Comparison of ENCODE assay signal across 19 cellular contexts in the genomic region with DNA sequence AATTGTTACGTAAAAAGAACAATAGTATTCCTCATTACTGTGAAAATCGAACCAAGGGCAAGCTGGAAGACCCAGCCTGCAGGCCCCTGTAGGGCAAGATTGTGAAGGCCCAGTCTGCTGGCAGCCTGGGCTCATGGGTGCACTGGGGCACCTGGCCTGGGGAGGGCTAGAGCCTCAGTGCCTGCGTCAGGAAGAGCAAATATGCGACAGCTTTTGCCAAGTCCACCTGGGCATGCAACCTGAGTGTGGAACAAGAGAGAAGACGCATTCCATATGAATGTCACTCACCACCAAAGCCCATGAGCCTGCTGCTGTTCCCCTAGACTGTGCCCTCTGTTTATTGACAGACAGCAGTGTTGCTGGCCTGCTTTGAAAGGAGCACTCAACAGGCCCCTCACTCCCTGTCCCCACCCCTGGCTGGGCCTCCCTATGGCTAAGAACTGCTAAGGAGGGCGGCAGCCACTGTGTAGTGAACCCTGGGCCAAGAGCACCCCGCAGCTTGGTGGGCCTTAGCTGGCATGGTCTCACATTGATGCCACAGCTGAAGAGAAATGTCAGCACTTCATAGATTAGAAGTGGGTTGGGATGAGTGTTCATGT. TPM values are rescaled to one million over a fixed set of nuclear protein-coding genes. Genes with fewer than 3 reads are reported as not detected.
DNase-seq lines count a peak whose midpoint lies in the region; ATAC-seq, FAIRE-seq and TF ChIP-seq lines count a peak whose summit lies in the region.
"Had no signal": no experiment of that assay in that cellular context is flagged by ENCODE, and none has a peak within 500 bp of the region (broad histone marks: within the 10 kb centered on the region; RNA-seq: fewer than 3 reads in every experiment).

No MANE protein-coding gene starts in this region.

- H4K20me1 ChIP-seq in HepG2 (ENCODE audit: insufficient read depth, low read length), result no peaks in the 10 kb centered on the region
- no peaks in the 10 kb centered on the region for H4K20me1 ChIP-seq in osteoblast (ENCODE audit: insufficient read depth, low read length)
- H4K20me1 ChIP-seq: BLaER1 had no signal

- no peak for TF ChIP-seq RAD21 in HepG2 (CRISPR knock-in tag; IDR thresholded peaks at IDR 0.05)

- CTCF ChIA-PET in HepG2 (lab: Yijun Ruan, JAX; ENCODE audit: low intra/inter-chr PET ratio, low total read pairs), result no interaction called here

- no peaks in the 10 kb centered on the region for H3K9me3 ChIP-seq in HepG2 (ENCODE audit: low read length)
- H3K9me3 ChIP-seq in right lobe of liver, result no peaks in the 10 kb centered on the region
- H3K9me3 ChIP-seq in osteoblast (ENCODE audit: low read depth, low read length), result no peaks in the 10 kb centered on the region
- H3K9me3 ChIP-seq in aorta (ENCODE audit: control insufficient read depth, low read length), result no peaks in the 10 kb centered on the region

- no peak for TF ChIP-seq POLR2A in HepG2 (IDR thresholded peaks at IDR 0.05; ENCODE audit: insufficient read depth in 1 of 2, low read depth in 2 of 2, low read length in 2 of 2)
- no peak for TF ChIP-seq POLR2A in right lobe of liver (IDR thresholded peaks at IDR 0.05)

- H3K36me3 ChIP-seq in HepG2 (replicated peaks in 1 of 2; ENCODE audit: control insufficient read depth in 1 of 2, insufficient read depth in 2 of 2, low read length in 2 of 2) (no peaks in the 10 kb centered on the region), right lobe of liver (no peaks in the 10 kb centered on the region), osteoblast (ENCODE audit: insufficient read depth, low read length) (no peaks in the 10 kb centered on the region), aorta (ENCODE audit: control insufficient read depth in 1 of 2, insufficient read depth in 2 of 2, low read length in 1 of 2) (no peaks in the 10 kb centered on the region)
- H3K36me3 ChIP-seq: BLaER1 had no signal

- peaks cover 8 to 33% of the 10 kb centered on the region in 2 experiments; a peak in 3 of 5 replicates for H3K27me3 ChIP-seq in HepG2 (ENCODE audit: control insufficient read depth in 1 of 2, insufficient read depth in 2 of 2, low read length in 2 of 2)
- no peaks in the 10 kb centered on the region for H3K27me3 ChIP-seq in right lobe of liver
- peaks cover 17% of the 10 kb centered on the region for H3K27me3 ChIP-seq in osteoblast (ENCODE audit: insufficient read depth, low read length)
- H3K27me3 ChIP-seq in aorta (ENCODE audit: control insufficient read depth in 1 of 2, insufficient read depth in 2 of 2, low read length in 1 of 2), result no peaks in the 10 kb centered on the region

- no peak overlapping the region for H3K27ac ChIP-seq in HepG2 (ENCODE audit: extremely low read length, insufficient read depth, low read length)
- no peak overlapping the region for H3K27ac ChIP-seq in right lobe of liver
- no peak overlapping the region for H3K27ac ChIP-seq in osteoblast (ENCODE audit: low read depth, low read length)
- H3K27ac ChIP-seq in aorta (ENCODE audit: low read depth in 1 of 2, low read length in 2 of 2), result no peak overlapping the region
- H3K27ac ChIP-seq: BLaER1 had no signal

- H3K79me2 ChIP-seq in HepG2 (ENCODE audit: insufficient read depth, low read length) (no peaks in the 10 kb centered on the region), osteoblast (ENCODE audit: insufficient read depth, low read length) (no peaks in the 10 kb centered on the region)

- in situ Hi-C loops in HepG2 (cut with HindIII; ENCODE audit: extremely low pct_ligation_motif_present, low pct_unique_long_range_greater_than_20kb), result no loop called here

- TF ChIP-seq CTCF in HepG2 (CRISPR knock-in tag; IDR thresholded peaks at IDR 0.05) (no peak), right lobe of liver (IDR thresholded peaks at IDR 0.05) (no peak), osteoblast (IDR thresholded peaks at IDR 0.05; ENCODE audit: extremely low read depth, low read depth, low read length) (no peak)

- POLR2A ChIA-PET in HepG2 (lab: Yijun Ruan, JAX), result no interaction called here

- intact Hi-C loops in HepG2 (cut with micrococcal nuclease; ENCODE audit: unreplicated experiment), result no loop called here
- intact Hi-C loops in right lobe of liver (cut with DNase I), result no loop called here
- intact Hi-C loops in aorta (cut with DNase I), result no loop called here

- TF ChIP-seq EP300 in HepG2 (IDR thresholded peaks at IDR 0.05; ENCODE audit: low read depth in 2 of 2, low read length in 2 of 2) (no peak), HepG2 (CRISPR knock-in tag; IDR thresholded peaks at IDR 0.05; ENCODE audit: borderline replicate concordance) (no peak)

- H2AFZ ChIP-seq in HepG2 (ENCODE audit: low read length), result no peak overlapping the region
- H2AFZ ChIP-seq in osteoblast (ENCODE audit: low read length), result no peak overlapping the region

- DNase-seq in activated CD8-positive, alpha-beta memory T cell treated with anti-CD3 and anti-CD28 coated beads, Interleukin-2, amount 50 U/mL, for 4 hours, result peak; percentile 3
- DNase-seq in activated CD8-positive, alpha-beta memory T cell treated with anti-CD3 and anti-CD28 coated beads, Interleukin-2, amount 50 U/mL, for 48 hours, result no peak
- DNase-seq in HepG2 (ENCODE audit: low spot score) (no peak), right lobe of liver (no peak), osteoblast (ENCODE audit: insufficient read length, low spot score, missing footprints) (peak; percentile 55), aorta (peak; percentile 25 to 59), DMS79 treated with DMSO at 0.1 percent for 48 hours (lab: John Stamatoyannopoulos, UW) (no peak), CD1c-positive myeloid dendritic cell (ENCODE audit: extremely low spot score) (no peak)
- DNase-seq: 8988T; Calu3; CD8-positive, alpha-beta T cell; DND-41; EL; H9 had no signal

- ATAC-seq in HepG2 (peak; percentile 25; the same call in 2 of the 3 replicates), right lobe of liver (no peak), aorta (ENCODE audit: low FRiP score) (no peak)
- ATAC-seq: CD8-positive, alpha-beta T cell; GM12878 had no signal

- H3K9ac ChIP-seq in HepG2 (ENCODE audit: insufficient read depth, low read depth, low read length), result no peak overlapping the region
- H3K9ac ChIP-seq: BLaER1 had no signal

- no peak for FAIRE-seq in HepG2 (lab: Jason Lieb, UNC)
- FAIRE-seq: GM12878, H1 had no signal

- H3K4me3 ChIP-seq in HepG2 (replicated peaks in 1 of 3; ENCODE audit: insufficient read depth in 1 of 3, low read depth in 2 of 3, low read length in 3 of 3) (no peak overlapping the region), right lobe of liver (no peak overlapping the region), osteoblast (ENCODE audit: insufficient read depth, low read length) (no peak overlapping the region), aorta (ENCODE audit: low read length in 2 of 2) (no peak overlapping the region)
- H3K4me3 ChIP-seq: BLaER1, GM12878 had no signal

- peaks cover 9% of the 10 kb centered on the region; the same call in 1 of the 2 replicates for H3K4me1 ChIP-seq in HepG2 (ENCODE audit: insufficient read depth, low read length)
- no peaks in the 10 kb centered on the region for H3K4me1 ChIP-seq in right lobe of liver
- no peaks in the 10 kb centered on the region for H3K4me1 ChIP-seq in osteoblast (ENCODE audit: insufficient read depth, low read length)
- H3K4me1 ChIP-seq in aorta (ENCODE audit: control insufficient read depth in 1 of 2, insufficient read depth in 2 of 2, low read length in 2 of 2), result no peaks in the 10 kb centered on the region
- H3K4me1 ChIP-seq: BLaER1 had no signal

- BruUV-seq in HepG2 (replicated peaks; lab: Mats Ljungman, UMichigan), result no TSS peak

- no peak overlapping the region for H3K4me2 ChIP-seq in HepG2 (ENCODE audit: low read depth, low read length)
- no peak overlapping the region for H3K4me2 ChIP-seq in osteoblast (ENCODE audit: insufficient read depth, low read length)
- H3K4me2 ChIP-seq: BLaER1 had no signal

- 40% methylated on average over 3 of the region's 7 CpGs for WGBS in HepG2 (ENCODE audit: low lambda C conversion rate)
- WGBS in right lobe of liver (ENCODE audit: insufficient coverage, low coverage, low lambda C conversion rate, missing lambda C conversion rate), result 67% methylated on average over 3 of the region's 7 CpGs
- WGBS in aorta, 2 donors, result 93 to 95% methylated on average over 7 of the region's 7 CpGs

TF ChIP-seq in HepG2, 621 proteins besides CTCF, POLR2A, EP300 and RAD21 (continues in another document):
- TF ChIP-seq CBX5 (CRISPR knock-in tag; IDR thresholded peaks at IDR 0.05; ENCODE audit: borderline replicate concordance) (no peak), HOXD1 (CRISPR knock-in tag; IDR thresholded peaks at IDR 0.05) (no peak)

RNA-seq across cellular contexts. Expression of a gene that starts 28.2 kb away (rescaled TPM):
- total RNA-seq in HepG2 (2016; rRNA removed; fragmentation: Illumina TruSeq; extraction: Trizol), result not detected in 2 replicates
- total RNA-seq in HepG2 (2016; cell fraction: cytosol; rRNA removed; fragmentation: Illumina TruSeq; extraction: Trizol; ENCODE audit: low read depth), result not detected in 2 replicates
- total RNA-seq in HepG2 (2016; cell fraction: insoluble cytoplasmic fraction; rRNA removed; fragmentation: Illumina TruSeq; extraction: Trizol), result not detected in 2 replicates
- not detected in 2 replicates for total RNA-seq in HepG2 (2016; cell fraction: membrane; rRNA removed; fragmentation: Illumina TruSeq; extraction: Trizol)
- total RNA-seq in HepG2 (2016; cell fraction: nucleus; rRNA removed; fragmentation: Illumina TruSeq; extraction: Trizol), result 0.09 TPM in 1 of 2 replicates, not detected in the other
- 0.07 and 0.13 TPM in 2 replicates for polyA plus RNA-seq in HepG2 (2011; rRNA removed)
- 0.04 and 0.06 TPM in 2 replicates for polyA plus RNA-seq in HepG2 (2011; cell fraction: cytosol; rRNA removed)
- polyA plus RNA-seq in HepG2 (2011; cell fraction: nucleus; rRNA removed), result 0.16 and 0.32 TPM in 2 replicates
- polyA plus RNA-seq in HepG2 (2012), result 0.07 and 0.13 TPM in 2 replicates
- polyA plus RNA-seq in HepG2 (2016; cell fraction: cytosol; fragmentation: Illumina TruSeq; extraction: Trizol; ENCODE audit: low read depth), result not detected in 2 replicates
- not detected in 2 replicates for polyA plus RNA-seq in HepG2 (2016; cell fraction: insoluble cytoplasmic fraction; fragmentation: Illumina TruSeq; extraction: Trizol; ENCODE audit: low read depth)
- polyA plus RNA-seq in HepG2 (2016; cell fraction: membrane; fragmentation: Illumina TruSeq; extraction: Trizol; ENCODE audit: low read depth), result not detected in 2 replicates
- polyA plus RNA-seq in HepG2 (2016; cell fraction: nucleus; fragmentation: Illumina TruSeq; extraction: Trizol; ENCODE audit: insufficient read depth, low read depth), result 0.10 TPM in 1 of 2 replicates, not detected in the other
- polyA minus RNA-seq in HepG2 (2011; rRNA and poly(A)+ RNA removed; ENCODE audit: low replicate concordance), result 0.10 TPM in 1 of 2 replicates, not detected in the other
- polyA minus RNA-seq in HepG2 (2011; cell fraction: cytosol; rRNA and poly(A)+ RNA removed), result not detected in 2 replicates
- polyA minus RNA-seq in HepG2 (2011; cell fraction: nucleus; rRNA and poly(A)+ RNA removed), result 0.12 TPM in 1 of 2 replicates, not detected in the other
- total RNA-seq in right lobe of liver, result under 1 TPM in 3 of 6 experiments, not detected in 3; 0.04 to 0.07 (median 0.07) TPM
- 0.29 and 0.36 TPM in 2 replicates for total RNA-seq in osteoblast
- under 1 TPM; 0.30 to 0.62 TPM for total RNA-seq in aorta
- under 1 TPM in 1 of 2 donors, not detected in 1; 0.41 TPM for polyA plus RNA-seq in aorta
- total RNA-seq: Calu3, GM12878 had no signal
- polyA plus RNA-seq: AG04450, CD14-positive monocyte had no signal

Comparison
In these comparisons a context has a peak if more than half of its experiments do, and no peak if none do; other contexts are left out.
1. DNase-seq: peak in activated CD8-positive, alpha-beta memory T cell treated with anti-CD3 and anti-CD28 coated beads, Interleukin-2, amount 50 U/mL, for 4 hours (single experiment), osteoblast (single experiment) and aorta (2 of 2); none in activated CD8-positive, alpha-beta memory T cell treated with anti-CD3 and anti-CD28 coated beads, Interleukin-2, amount 50 U/mL, for 48 hours (single experiment), HepG2 (single experiment), right lobe of liver (0 of 3), DMS79 treated with DMSO at 0.1 percent for 48 hours (single experiment) and CD1c-positive myeloid dendritic cell (single experiment).